ENCODE assay signal across 8 cellular contexts in genomic region chr17:74183411-74183810, GRCh38.
"Had no signal": no experiment of that assay in that cellular context is flagged by ENCODE, and none has a peak within 500 bp of the region (broad histone marks: within the 10 kb centered on the region; RNA-seq: fewer than 3 reads in every experiment).

No MANE protein-coding gene starts in this region.

- H3K4me3 ChIP-seq: GM23338, K562 had no signal

- H3K4me3 Mint-ChIP-seq: GM23338, H9 had no signal

- ATAC-seq: GM23338, K562 had no signal

- H3K27ac Mint-ChIP-seq: GM23338, H9 had no signal

- DNase-seq: H9, HCEC 1CT, IMR-90, KG1 had no signal

- FAIRE-seq: H1, HTR-8/SVneo, K562 had no signal

- H3K9me3 Mint-ChIP-seq: GM23338, H9 had no signal
